Comparison of ENCODE assay signal across 17 cellular contexts in genomic region chr11:114244995-114245394, GRCh38. TPM values are rescaled to one million over a fixed set of nuclear protein-coding genes. Genes with fewer than 3 reads are reported as not detected.
DNase-seq lines count a peak whose midpoint lies in the region; ATAC-seq and TF ChIP-seq lines count a peak whose summit lies in the region.
"Had no signal": no experiment of that assay in that cellular context is flagged by ENCODE, and none has a peak within 500 bp of the region (broad histone marks: within the 10 kb centered on the region; RNA-seq: fewer than 3 reads in every experiment).

No MANE protein-coding gene starts in this region.

- no peaks in the 10 kb centered on the region for H3K27me3 Mint-ChIP-seq in natural killer cell (ENCODE audit: low read depth in 2 of 2)
- H3K27me3 Mint-ChIP-seq in natural killer cell treated with Interleukin-12 subunit alpha and Interleukin-12 subunit beta and Interleukin-15 and Interleukin-18, amount 100 ng/mL, for 72 hours: no peaks in the 10 kb centered on the region
- H3K27me3 Mint-ChIP-seq in brain: peaks cover 14% of the 10 kb centered on the region

- H3K4me3 ChIP-seq in psoas muscle (no peak overlapping the region), spleen (no peak overlapping the region)
- H3K4me3 ChIP-seq: HAP-1 had no signal

- H3K4me1 ChIP-seq in psoas muscle (peaks cover 49% of the 10 kb centered on the region), spleen (no peaks in the 10 kb centered on the region)
- H3K4me1 ChIP-seq: BE2C, HAP-1 had no signal

- no peaks in the 10 kb centered on the region for H3K9me3 ChIP-seq in psoas muscle
- no peaks in the 10 kb centered on the region for H3K9me3 ChIP-seq in spleen
- H3K9me3 ChIP-seq: BE2C, HAP-1 had no signal

- H3K4me3 Mint-ChIP-seq in natural killer cell (no peak overlapping the region), brain (no peak overlapping the region)
- no peak overlapping the region for H3K4me3 Mint-ChIP-seq in natural killer cell treated with Interleukin-12 subunit alpha and Interleukin-12 subunit beta and Interleukin-15 and Interleukin-18, amount 100 ng/mL, for 72 hours
- H3K4me3 Mint-ChIP-seq: CD4-positive, CD25-positive, alpha-beta regulatory T cell; CD8-positive, alpha-beta memory T cell had no signal

- intact Hi-C loops in natural killer cell (cut with micrococcal nuclease): no loop called here
- intact Hi-C loops in psoas muscle (cut with DNase I): loop anchor here in 1 of 2 donors (5.0 kb wide), 1 partner anchor 38 kb away; no protein-coding TSS in a partner anchor
- intact Hi-C loops in spleen (cut with DNase I; ENCODE audit: low total_unique reads): no loop called here

- H3K27ac Mint-ChIP-seq in natural killer cell (peak overlapping the region; percentile 79 to 86), brain (peak overlapping the region in 4 of 5 experiments; percentile 28 to 99 (median 82))
- peak overlapping the region in 1 of 2 donors; percentile 5 for H3K27ac Mint-ChIP-seq in natural killer cell treated with Interleukin-12 subunit alpha and Interleukin-12 subunit beta and Interleukin-15 and Interleukin-18, amount 100 ng/mL, for 72 hours
- H3K27ac Mint-ChIP-seq: CD4-positive, CD25-positive, alpha-beta regulatory T cell had no signal

- no peaks in the 10 kb centered on the region for H3K9me3 Mint-ChIP-seq in natural killer cell
- H3K9me3 Mint-ChIP-seq in natural killer cell treated with Interleukin-12 subunit alpha and Interleukin-12 subunit beta and Interleukin-15 and Interleukin-18, amount 100 ng/mL, for 72 hours: no peaks in the 10 kb centered on the region
- H3K9me3 Mint-ChIP-seq in brain: peaks cover 0 to 2% (median 0%) of the 10 kb centered on the region in 5 experiments
- H3K9me3 Mint-ChIP-seq: CD8-positive, alpha-beta memory T cell had no signal

- no peak for TF ChIP-seq POLR2A in spleen (IDR thresholded peaks at IDR 0.05)

- no peak for TF ChIP-seq CTCF in natural killer cell (IDR thresholded peaks at IDR 0.05)
- no peak for TF ChIP-seq CTCF in brain (conservative IDR thresholded peaks at IDR 0.05)
- TF ChIP-seq CTCF in psoas muscle (IDR thresholded peaks at IDR 0.05): no peak
- TF ChIP-seq CTCF in spleen (IDR thresholded peaks at IDR 0.05 in 8 of 11, conservative IDR thresholded peaks at IDR 0.05 in 3 of 11): no peak

- H3K27ac ChIP-seq in psoas muscle (peak overlapping the region; percentile 78), spleen (no peak overlapping the region), substantia nigra (ENCODE audit: low read depth, low read length, poor library complexity, severe bottlenecking) (no peak overlapping the region)

- ATAC-seq in natural killer cell (no peak), psoas muscle (no peak)
- no peak for ATAC-seq in natural killer cell treated with Interleukin-12 subunit alpha and Interleukin-12 subunit beta and Interleukin-15 and Interleukin-18, amount 100 ng/mL, for 72 hours

- 81 to 83% (median 83%) methylated on average over 9 of the region's 9 CpGs for WGBS in psoas muscle, 3 donors
- WGBS in spleen, 5 donors: 90 to 95% (median 92%) methylated on average over 6 to 9 of the region's 9 CpGs

- H3K27me3 ChIP-seq in psoas muscle (ENCODE audit: insufficient read depth in 3 of 3, low read length in 2 of 3) (no peaks in the 10 kb centered on the region), spleen (replicated peaks in 1 of 7) (no peaks in the 10 kb centered on the region)

- peaks cover 7% of the 10 kb centered on the region for H3K36me3 Mint-ChIP-seq in natural killer cell
- H3K36me3 Mint-ChIP-seq in natural killer cell treated with Interleukin-12 subunit alpha and Interleukin-12 subunit beta and Interleukin-15 and Interleukin-18, amount 100 ng/mL, for 72 hours: no peaks in the 10 kb centered on the region
- H3K36me3 Mint-ChIP-seq in brain: peaks cover 7% of the 10 kb centered on the region
- H3K36me3 Mint-ChIP-seq: CD8-positive, alpha-beta memory T cell had no signal

- H3K4me1 Mint-ChIP-seq in natural killer cell (peaks cover 42 to 55% of the 10 kb centered on the region in 2 donors), brain (peaks cover 46% of the 10 kb centered on the region)
- H3K4me1 Mint-ChIP-seq in natural killer cell treated with Interleukin-12 subunit alpha and Interleukin-12 subunit beta and Interleukin-15 and Interleukin-18, amount 100 ng/mL, for 72 hours (ENCODE audit: low read depth in 2 of 2): peaks cover 16 to 32% of the 10 kb centered on the region in 2 donors

- no peak for DNase-seq in natural killer cell
- no peak for DNase-seq in natural killer cell treated with Interleukin-12 subunit alpha and Interleukin-12 subunit beta and Interleukin-15 and Interleukin-18, amount 100 ng/mL, for 72 hours (ENCODE audit: low spot score)
- DNase-seq in psoas muscle: no peak
- DNase-seq in spleen: peak; percentile 64
- no peak for DNase-seq in cortex of kidney (lab: John Stamatoyannopoulos, UW)
- no peak for DNase-seq in ecto neural progenitor cell (ENCODE audit: low spot score)
- no peak for DNase-seq in substantia nigra (lab: John Stamatoyannopoulos, UW)
- DNase-seq: ACHN; BE2C; C1 segment of cervical spinal cord; CD4-positive, CD25-positive, alpha-beta regulatory T cell; CD8-positive, alpha-beta memory T cell; DMS 273 treated with DMSO at 0.1 percent for 48 hours; DMS53 had no signal

- H3K36me3 ChIP-seq in psoas muscle (ENCODE audit: insufficient read depth in 1 of 2, low read depth in 1 of 2) (peaks cover 6 to 89% of the 10 kb centered on the region in 2 donors), spleen (peaks cover 0 to 95% (median 15%) of the 10 kb centered on the region in 6 donors)
- H3K36me3 ChIP-seq: BE2C, HAP-1 had no signal

RNA-seq across cellular contexts. Expression of gene NNMT, which starts 51.2 kb away (rescaled TPM):
- 1 to 10 TPM; 1.8 to 2.4 (median 2.0) TPM for total RNA-seq in natural killer cell
- not detected for total RNA-seq in natural killer cell treated with Interleukin-12 subunit alpha and Interleukin-12 subunit beta and Interleukin-15 and Interleukin-18, amount 100 ng/mL, for 72 hours
- polyA plus RNA-seq in brain (ENCODE audit: insufficient read depth, low read depth, low replicate concordance): 3.6 TPM
- total RNA-seq in psoas muscle: 1,000 to 10,000 TPM in 1 of 4 donors, 100 to 1,000 TPM in 3; 165 to 2,602 (median 604) TPM
- polyA plus RNA-seq in psoas muscle: 1,000 to 10,000 TPM in 2 of 3 donors, 100 to 1,000 TPM in 1; 649 to 3,089 (median 1,851) TPM
- total RNA-seq in spleen: 100 to 1,000 TPM; 131 to 324 (median 200) TPM
- polyA plus RNA-seq in spleen: 100 to 1,000 TPM; 222 to 265 (median 236) TPM
- total RNA-seq: CD4-positive, CD25-positive, alpha-beta regulatory T cell; CD8-positive, alpha-beta memory T cell; H1 had no signal
- polyA plus RNA-seq: CD4-positive, CD25-positive, alpha-beta regulatory T cell; CD8-positive, alpha-beta memory T cell; H1 had no signal

Comparison
In these comparisons a context has a peak if more than half of its experiments do, and no peak if none do; other contexts are left out.
1. RNA of gene NNMT, which starts 51.2 kb away (total RNA-seq): 165 to 2,602 TPM in psoas muscle and 131 to 324 TPM in spleen; 1.8 to 2.4 TPM in natural killer cell and not detected in natural killer cell treated with Interleukin-12 subunit alpha and Interleukin-12 subunit beta and Interleukin-15 and Interleukin-18, amount 100 ng/mL, for 72 hours; every median in the first group is over 10 times any median in the second.